ENCODE assay signal across 1 cellular context in genomic region chr5:157196045-157196444, GRCh38.
TF ChIP-seq lines count a peak whose summit lies in the region.

No MANE protein-coding gene starts in this region.

TF ChIP-seq in GM12878, 131 proteins besides CTCF, POLR2A, EP300 and RAD21:
- TF ChIP-seq MEF2B (IDR thresholded peaks at IDR 0.05; ENCODE audit: partially characterized antibody, poor library complexity, severe bottlenecking) (peak; percentile 41), BACH1 (IDR thresholded peaks at IDR 0.05; ENCODE audit: borderline replicate concordance) (no peak; the same call in 1 of the 2 replicates), DPF2 (IDR thresholded peaks at IDR 0.05) (no peak)
